8 cellular contexts compared by ENCODE assay signal in genomic region chr13:108217307-108218043, GRCh38. TPM values are rescaled to one million over a fixed set of nuclear protein-coding genes. Genes with fewer than 3 reads are reported as not detected.
DNase-seq lines count a peak whose midpoint lies in the region; ATAC-seq and TF ChIP-seq lines count a peak whose summit lies in the region.
"Not testable (repeated sequence)": the region's sequence is repeated elsewhere in the genome, so short reads cannot be mapped to it uniquely, and the experiment has no call there.

No MANE protein-coding gene starts in this region.

- not testable (repeated sequence) for H3K36me3 ChIP-seq in Caco-2 (ENCODE audit: control insufficient read depth, insufficient read depth, low read length); ascending aorta; esophagus muscularis mucosa; ovary; tibial artery

- not testable (repeated sequence) for H3K9me3 ChIP-seq in Caco-2, ascending aorta, esophagus muscularis mucosa, ovary, tibial artery

- H3K4me3 ChIP-seq in Caco-2 (ENCODE audit: low read depth, low read length) (peak overlapping the region; percentile 97), ascending aorta (peak overlapping the region; percentile 74 to 92), esophagus muscularis mucosa (peak overlapping the region; percentile 75 to 99 (median 90)), ovary (peak overlapping the region; percentile 92), tibial artery (peak overlapping the region; percentile 93 to 96)

- TF ChIP-seq POLR2A in esophagus muscularis mucosa (IDR thresholded peaks at IDR 0.05; ENCODE audit: low read depth); ovary (IDR thresholded peaks at IDR 0.05): not testable (repeated sequence)

- not testable (repeated sequence) for TF ChIP-seq CTCF in Caco-2 (IDR thresholded peaks at IDR 0.05; ENCODE audit: insufficient read depth in 1 of 2, low read depth in 1 of 2, low read length in 1 of 2, severe bottlenecking in 1 of 2, unreplicated experiment in 1 of 2); ascending aorta (IDR thresholded peaks at IDR 0.05); esophagus muscularis mucosa (IDR thresholded peaks at IDR 0.05); ovary (IDR thresholded peaks at IDR 0.05); tibial artery (IDR thresholded peaks at IDR 0.05)

- CTCF ChIA-PET in Caco-2 (lab: Charles Lee) (interaction anchor here (1.1 kb wide), 1 partner anchor 62 kb away, joined by 3 read pairs; no protein-coding TSS in a partner anchor), T-cell (lab: Charles Lee) (interaction anchor here in 1 of 2 donors (0.6 kb wide), 1 partner anchor 62 kb away, joined by 3 read pairs; no protein-coding TSS in a partner anchor)

- H3K27me3 ChIP-seq in Caco-2 (replicated peaks; ENCODE audit: control insufficient read depth, insufficient read depth, low read length); ascending aorta; esophagus muscularis mucosa; ovary; tibial artery: not testable (repeated sequence)

- H3K27ac ChIP-seq in ascending aorta (peak overlapping the region; percentile 74 to 84), esophagus muscularis mucosa (replicated peaks in 1 of 4) (peak overlapping the region; percentile 84 to 94 (median 90)), ovary (peak overlapping the region in 1 of 2 donors; percentile 66), tibial artery (peak overlapping the region; percentile 87 to 93)

- H3K4me3 Mint-ChIP-seq in Caco-2 (ENCODE audit: unreplicated experiment) = peak overlapping the region; percentile 83
- H3K4me3 Mint-ChIP-seq in IgD-negative memory B cell = peak overlapping the region; percentile 93 to 100 (median 98)
- peak overlapping the region; percentile 93 to 99 (median 96) for H3K4me3 Mint-ChIP-seq in T-cell

- H3K4me1 Mint-ChIP-seq in Caco-2 (ENCODE audit: low read depth, unreplicated experiment) = not testable (repeated sequence)
- H3K4me1 Mint-ChIP-seq in IgD-negative memory B cell (peaks cover 31 to 52% (median 44%) of the 10 kb centered on the region in 3 donors), T-cell (peaks cover 65 to 78% (median 67%) of the 10 kb centered on the region in 3 donors)

- not testable (repeated sequence) for H3K9me3 Mint-ChIP-seq in Caco-2 (ENCODE audit: unreplicated experiment); IgD-negative memory B cell; T-cell

- H3K4me1 ChIP-seq in Caco-2 (peaks cover 15% of the 10 kb centered on the region), ascending aorta (peaks cover 4 to 17% of the 10 kb centered on the region in 2 donors), esophagus muscularis mucosa (peaks cover 42 to 66% (median 64%) of the 10 kb centered on the region in 4 donors), tibial artery (peaks cover 0 to 47% (median 23%) of the 10 kb centered on the region in 4 donors)
- not testable (repeated sequence) for H3K4me1 ChIP-seq in ovary (ENCODE audit: insufficient read depth)

- 69% methylated on average over 27 of the region's 27 CpGs for WGBS in esophagus muscularis mucosa
- WGBS in ovary, 3 donors = 55 to 65% (median 60%) methylated on average over 27 of the region's 27 CpGs

- DNase-seq in Caco-2 (peak in 1 of 2 experiments; percentile 14), left lobe of liver (ENCODE audit: low spot score) (peak; percentile 44), ovary (peak in 2 of 5 donors; percentile 26 to 35)
- DNase-seq in T-cell; ascending aorta (ENCODE audit: low spot score in 2 of 2); esophagus muscularis mucosa (ENCODE audit: extremely low spot score); tibial artery: not testable (repeated sequence)

- intact Hi-C loops in Caco-2 (cut with micrococcal nuclease; ENCODE audit: unreplicated experiment) = loop anchor here (1.0 kb wide), 2 partner anchors 9 to 63 kb away; no protein-coding TSS in a partner anchor
- intact Hi-C loops in ascending aorta (cut with DNase I) = loop anchor here (10.0 kb wide), 2 partner anchors 763 to 1567 kb away; partner anchors contain the start of gene IRS2
- intact Hi-C loops in esophagus muscularis mucosa (cut with DNase I); ovary (cut with DNase I): not testable (repeated sequence)
- intact Hi-C loops in tibial artery (cut with DNase I; ENCODE audit: low total_unique reads) = loop anchor here (10.0 kb wide), 1 partner anchor 1653 kb away; the partner anchor contains the start of gene ARGLU1

- not testable (repeated sequence) for ATAC-seq in T-cell (replicated peaks in 1 of 4)
- peak; percentile 11 for ATAC-seq in left lobe of liver

- POLR2A ChIA-PET in Caco-2 (lab: Charles Lee); T-cell (lab: Charles Lee): not testable (repeated sequence)

- H3K27ac Mint-ChIP-seq in Caco-2 (ENCODE audit: unreplicated experiment) = peak overlapping the region; percentile 86
- peak overlapping the region; percentile 98 to 100 (median 99) for H3K27ac Mint-ChIP-seq in IgD-negative memory B cell
- peak overlapping the region; percentile 95 to 96 for H3K27ac Mint-ChIP-seq in T-cell

- not testable (repeated sequence) for TF ChIP-seq EP300 in esophagus muscularis mucosa (IDR thresholded peaks at IDR 0.05); ovary (IDR thresholded peaks at IDR 0.05)

- BruUV-seq in Caco-2 (replicated peaks; lab: Mats Ljungman, UMichigan) = TSS peak; percentile 83

- not testable (repeated sequence) for H3K36me3 Mint-ChIP-seq in Caco-2 (ENCODE audit: insufficient read depth, unreplicated experiment); IgD-negative memory B cell; T-cell

- H3K27me3 Mint-ChIP-seq in Caco-2 (ENCODE audit: insufficient read depth, unreplicated experiment); IgD-negative memory B cell; T-cell: not testable (repeated sequence)

RNA-seq across cellular contexts. Expression of gene ABHD13, which starts 0.7 kb away (rescaled TPM):
- 9.5 and 9.9 TPM in 2 replicates for total RNA-seq in Caco-2 (2022)
- 10.0 TPM for polyA plus RNA-seq in IgD-negative memory B cell
- 10 to 100 TPM; 12.3 to 15.8 (median 13.8) TPM for total RNA-seq in T-cell
- 4.5 TPM for total RNA-seq in ascending aorta
- total RNA-seq in esophagus muscularis mucosa = 10 to 100 TPM; 10.3 to 12.9 (median 11.1) TPM
- total RNA-seq in left lobe of liver = 3.8 TPM
- 10 to 100 TPM in 1 of 7 donors, 1 to 10 TPM in 6; 7.2 to 13.7 (median 9.4) TPM for total RNA-seq in ovary
- polyA plus RNA-seq in ovary = 1 to 10 TPM; 6.0 to 6.3 TPM

RNA-seq across cellular contexts. Expression of gene LIG4, which starts 2.1 kb away (rescaled TPM):
- total RNA-seq in Caco-2 (2022) (9.0 and 9.6 TPM in 2 replicates), T-cell (1 to 10 TPM; 5.0 to 9.6 (median 8.6) TPM), ascending aorta (1.8 TPM), esophagus muscularis mucosa (10 to 100 TPM; 10.9 to 16.8 (median 13.2) TPM), left lobe of liver (7.1 TPM), ovary (1 to 10 TPM; 4.3 to 7.2 (median 5.1) TPM)
- polyA plus RNA-seq in IgD-negative memory B cell (9.1 TPM), ovary (1 to 10 TPM; 3.5 to 6.6 TPM)

RNA-seq across cellular contexts. Expression of gene TNFSF13B, which starts 52.0 kb away (rescaled TPM):
- 0.41 and 0.84 TPM in 2 replicates for total RNA-seq in Caco-2 (2022)
- 7.2 TPM for polyA plus RNA-seq in IgD-negative memory B cell
- total RNA-seq in T-cell = 10 to 100 TPM in 1 of 5 donors, 1 to 10 TPM in 4; 1.8 to 18.3 (median 4.2) TPM
- 15.0 TPM for total RNA-seq in ascending aorta
- 1 to 10 TPM; 1.7 to 5.0 (median 3.3) TPM for total RNA-seq in esophagus muscularis mucosa
- 3.2 TPM for total RNA-seq in left lobe of liver
- 1 to 10 TPM in 5 of 7 donors, under 1 TPM in 2; 0.88 to 3.4 (median 1.5) TPM for total RNA-seq in ovary
- polyA plus RNA-seq in ovary = 1 to 10 TPM; 1.9 to 5.9 TPM
